ENCODE assay signal across 9 cellular contexts in genomic region chr9:68780735-68781134, GRCh38.
DNase-seq lines count a peak whose midpoint lies in the region; ATAC-seq and TF ChIP-seq lines count a peak whose summit lies in the region.
"Had no signal": no experiment of that assay in that cellular context is flagged by ENCODE, and none has a peak within 500 bp of the region (broad histone marks: within the 10 kb centered on the region; RNA-seq: fewer than 3 reads in every experiment).

No MANE protein-coding gene starts in this region.

- peaks cover 0 to 3% of the 10 kb centered on the region in 2 donors for H3K27me3 Mint-ChIP-seq in CD4-positive, alpha-beta memory T cell
- H3K27me3 Mint-ChIP-seq in immature natural killer cell (ENCODE audit: low read depth in 3 of 3), result no peaks in the 10 kb centered on the region

- peaks cover 63% of the 10 kb centered on the region for H3K4me1 ChIP-seq in CD4-positive, alpha-beta memory T cell (ENCODE audit: insufficient read depth, low read length)

- no peaks in the 10 kb centered on the region for H3K36me3 Mint-ChIP-seq in CD4-positive, alpha-beta memory T cell
- H3K36me3 Mint-ChIP-seq in immature natural killer cell, result no peaks in the 10 kb centered on the region
- H3K36me3 Mint-ChIP-seq: natural killer cell had no signal

- H3K9me3 ChIP-seq in CD4-positive, alpha-beta memory T cell (ENCODE audit: control insufficient read depth in 1 of 2, low read length in 2 of 2), result no peaks in the 10 kb centered on the region
- H3K9me3 ChIP-seq in KOPT-K1 (ENCODE audit: insufficient read depth, low read length, poor library complexity, severe bottlenecking) (no peaks in the 10 kb centered on the region), neural cell (ENCODE audit: low read length) (no peaks in the 10 kb centered on the region)

- POLR2A ChIA-PET in CD4-positive, alpha-beta memory T cell (lab: Charles Lee; ENCODE audit: partially characterized antibody), result interaction anchor here (0.7 to 2.1 kb wide), 2 partner anchors 215 to 247 kb away, joined by 4 to 5 read pairs; no protein-coding TSS in a partner anchor

- ATAC-seq in HG02885 (IDR thresholded peaks at IDR 0.05; ENCODE audit: poor library complexity, unreplicated experiment), result no peak
- no peak for ATAC-seq in HG02973 (IDR thresholded peaks at IDR 0.05; ENCODE audit: unreplicated experiment)

- H4K20me1 ChIP-seq in neural cell (ENCODE audit: insufficient read depth), result no peaks in the 10 kb centered on the region

- peak overlapping the region; percentile 86 for H3K9ac ChIP-seq in neural cell (ENCODE audit: low read length)

- H2AFZ ChIP-seq in neural cell (ENCODE audit: low read depth, low read length), result peak overlapping the region; percentile 97

- H3K79me2 ChIP-seq in neural cell (replicated peaks; ENCODE audit: insufficient read depth, low read length), result peaks cover 28% of the 10 kb centered on the region

- H3K27ac Mint-ChIP-seq in CD4-positive, alpha-beta memory T cell, result no peak overlapping the region
- H3K27ac Mint-ChIP-seq in immature natural killer cell, result no peak overlapping the region
- H3K27ac Mint-ChIP-seq: natural killer cell had no signal

- no peaks in the 10 kb centered on the region for H3K36me3 ChIP-seq in CD4-positive, alpha-beta memory T cell (ENCODE audit: insufficient read depth, low read length)
- no peaks in the 10 kb centered on the region for H3K36me3 ChIP-seq in KOPT-K1 (ENCODE audit: insufficient read depth, low read length)
- H3K36me3 ChIP-seq in neural cell (ENCODE audit: insufficient read depth, low read length), result no peaks in the 10 kb centered on the region

- peak in 3 of 5 donors; percentile 7 to 43 (median 14) for DNase-seq in CD4-positive, alpha-beta memory T cell
- DNase-seq in coronary artery (ENCODE audit: low spot score), result no peak
- DNase-seq in immature natural killer cell, result no peak
- DNase-seq in NCI-H345 treated with DMSO at 0.1 percent for 48 hours (lab: John Stamatoyannopoulos, UW; ENCODE audit: unreplicated experiment), result no peak
- DNase-seq: natural killer cell had no signal

- TF ChIP-seq RAD21 in neural cell (conservative IDR thresholded peaks at IDR 0.05), result no peak

- peak overlapping the region; percentile 79 for H3K4me2 ChIP-seq in neural cell (ENCODE audit: low read length)

- no peak overlapping the region for H3K4me3 Mint-ChIP-seq in CD4-positive, alpha-beta memory T cell
- no peak overlapping the region for H3K4me3 Mint-ChIP-seq in immature natural killer cell
- H3K4me3 Mint-ChIP-seq: natural killer cell had no signal

- no peaks in the 10 kb centered on the region for H3K9me3 Mint-ChIP-seq in CD4-positive, alpha-beta memory T cell
- H3K9me3 Mint-ChIP-seq in immature natural killer cell, result no peaks in the 10 kb centered on the region
- H3K9me3 Mint-ChIP-seq: natural killer cell had no signal

- H3F3A ChIP-seq in neural cell (ENCODE audit: insufficient read depth, low read length, poor library complexity, severe bottlenecking), result no peaks in the 10 kb centered on the region

- no peak for TF ChIP-seq CTCF in coronary artery (IDR thresholded peaks at IDR 0.05)
- TF ChIP-seq CTCF in neural cell (IDR thresholded peaks at IDR 0.05; ENCODE audit: poor library complexity, severe bottlenecking), result no peak

- no peaks in the 10 kb centered on the region for H3K27me3 ChIP-seq in CD4-positive, alpha-beta memory T cell (ENCODE audit: insufficient read depth, low read length)
- no peaks in the 10 kb centered on the region for H3K27me3 ChIP-seq in neural cell (ENCODE audit: insufficient read depth, low read depth, low read length)

- intact Hi-C loops in CD4-positive, alpha-beta memory T cell (cut with micrococcal nuclease), result loop anchor here (1.0 to 5.0 kb wide), 3 partner anchors 117 to 255 kb away; partner anchors contain the start of gene FXN

- peaks cover 4 to 10% (median 5%) of the 10 kb centered on the region in 4 donors for H3K4me1 Mint-ChIP-seq in CD4-positive, alpha-beta memory T cell
- H3K4me1 Mint-ChIP-seq in immature natural killer cell, result peaks cover 6 to 7% of the 10 kb centered on the region in 2 donors

- H3K27ac ChIP-seq in CD4-positive, alpha-beta memory T cell (ENCODE audit: low read depth, low read length), result peak overlapping the region; percentile 85
- H3K27ac ChIP-seq in KOPT-K1 (ENCODE audit: low read depth, low read length, poor library complexity, severe bottlenecking) (peak overlapping the region; percentile 59), coronary artery (peak overlapping the region; percentile 82 to 96), neural cell (ENCODE audit: low read length) (peak overlapping the region; percentile 94)

- TF ChIP-seq EP300 in neural cell (conservative IDR thresholded peaks at IDR 0.05; ENCODE audit: poor library complexity, severe bottlenecking), result no peak

- peak overlapping the region; percentile 92 to 100 for H3K4me3 ChIP-seq in CD4-positive, alpha-beta memory T cell (ENCODE audit: low read length in 2 of 2)
- H3K4me3 ChIP-seq in coronary artery (peak overlapping the region; percentile 93), neural cell (ENCODE audit: low read length) (peak overlapping the region; percentile 70)

- H3K9me2 ChIP-seq in neural cell (ENCODE audit: insufficient read depth, low read length), result no peaks in the 10 kb centered on the region

- CTCF ChIA-PET in CD4-positive, alpha-beta memory T cell (lab: Charles Lee; ENCODE audit: partially characterized antibody), result no interaction called here

TF ChIP-seq in neural cell, 6 proteins besides CTCF, POLR2A, EP300 and RAD21:
- TF ChIP-seq REST (IDR thresholded peaks at IDR 0.05; ENCODE audit: borderline replicate concordance), result no peak
- TF ChIP-seq EZH2 (IDR thresholded peaks at IDR 0.05; ENCODE audit: borderline replicate concordance, insufficient read depth, low read length, poor library complexity, severe bottlenecking), result no peak
- no peak for TF ChIP-seq TAF1 (IDR thresholded peaks at IDR 0.05; ENCODE audit: low read depth)
- no peak for TF ChIP-seq MXI1 (conservative IDR thresholded peaks at IDR 0.05; ENCODE audit: poor library complexity, severe bottlenecking)
- TF ChIP-seq SMC3 (conservative IDR thresholded peaks at IDR 0.05; ENCODE audit: poor library complexity), result no peak
- no peak for TF ChIP-seq POLR2AphosphoS5 (IDR thresholded peaks at IDR 0.05)
TF ChIP-seq in neural cell: peak in this region for 0.

Comparison
In these comparisons a context has a peak if more than half of its experiments do, and no peak if none do; other contexts are left out.
1. DNase-seq: peak in CD4-positive, alpha-beta memory T cell (3 of 5); none in coronary artery (single experiment), immature natural killer cell (0 of 3) and NCI-H345 treated with DMSO at 0.1 percent for 48 hours (single experiment).
2. Peak in every context shown above with its lines, with median percentiles within 50 percentile points of each other: H3K27ac ChIP-seq and H3K4me3 ChIP-seq.